ENCODE assay signal across 8 cellular contexts in genomic region chr20:62808211-62808865, GRCh38. TPM values are rescaled to one million over a fixed set of nuclear protein-coding genes. Genes with fewer than 3 reads are reported as not detected.
A peak's percentile ranks its signal among the peaks of the same experiment; 100 is the strongest.
DNase-seq lines count a peak whose midpoint lies in the region; ATAC-seq, FAIRE-seq and TF ChIP-seq lines count a peak whose summit lies in the region.

No MANE protein-coding gene starts in this region.

- H3K4me3 ChIP-seq in endodermal cell (ENCODE audit: low read length): no peak overlapping the region

- no peaks in the 10 kb centered on the region for H3K9me3 Mint-ChIP-seq in endodermal cell
- peaks cover 0 to 1% (median 0%) of the 10 kb centered on the region in 7 donors for H3K9me3 Mint-ChIP-seq in naive B cell

- H3K36me3 Mint-ChIP-seq in endodermal cell (ENCODE audit: low read depth): peaks cover 8% of the 10 kb centered on the region
- H3K36me3 Mint-ChIP-seq in naive B cell: peaks cover 0 to 13% of the 10 kb centered on the region in 2 donors

- H3K4me1 Mint-ChIP-seq in endodermal cell: no peaks in the 10 kb centered on the region
- H3K4me1 Mint-ChIP-seq in naive B cell: peaks cover 28 to 34% (median 29%) of the 10 kb centered on the region in 3 donors

- no peak overlapping the region for H3K9ac ChIP-seq in endodermal cell (ENCODE audit: extremely low read depth, low read length, poor library complexity, severe bottlenecking)

- TF ChIP-seq CTCF in 22Rv1 (IDR thresholded peaks at IDR 0.05): peak; percentile 96
- peak; percentile 92 for TF ChIP-seq CTCF in endodermal cell (conservative IDR thresholded peaks at IDR 0.05)

- H3K4me3 Mint-ChIP-seq in endodermal cell (no peak overlapping the region), naive B cell (peak overlapping the region in 7 of 8 donors; percentile 36 to 85 (median 61))

- FAIRE-seq in GM12892 (lab: Jason Lieb, UNC): no peak

- H3K27me3 ChIP-seq in endodermal cell (ENCODE audit: control insufficient read depth, insufficient read depth, low read length, poor library complexity, severe bottlenecking): no peaks in the 10 kb centered on the region

- H3K27ac Mint-ChIP-seq in endodermal cell: no peak overlapping the region
- peak overlapping the region in 5 of 6 donors; percentile 39 to 84 (median 69) for H3K27ac Mint-ChIP-seq in naive B cell

- peak; percentile 81 for DNase-seq in GM12892 (ENCODE audit: insufficient read length)
- DNase-seq in NCI-H69 (lab: John Stamatoyannopoulos, UW): peak; percentile 30
- DNase-seq in activated CD8-positive, alpha-beta memory T cell treated with anti-CD3 and anti-CD28 coated beads for 48 hours (ENCODE audit: low read depth in 2 of 3, low spot score in 2 of 3): peak in 2 of 3 experiments; percentile 48 to 71
- DNase-seq in endodermal cell: peak; percentile 95
- peak; percentile 71 for DNase-seq in naive B cell
- peak; percentile 86 for DNase-seq in stimulated activated naive CD8-positive, alpha-beta T cell treated with anti-CD3 and anti-CD28 coated beads, Interleukin-15, Interleukin-2, amounts not matched to agents 100 U/mL and 50 U/mL, for 24 hours
- DNase-seq in mesenteric fat pad (ENCODE audit: low spot score): no peak

- TF ChIP-seq POLR2A in GM12892 (IDR thresholded peaks at IDR 0.05; ENCODE audit: low read depth, low read length): no peak

- no peaks in the 10 kb centered on the region for H3K27me3 Mint-ChIP-seq in endodermal cell (ENCODE audit: insufficient read depth)
- no peaks in the 10 kb centered on the region for H3K27me3 Mint-ChIP-seq in naive B cell

- H3K4me1 ChIP-seq in endodermal cell (ENCODE audit: control insufficient read depth, insufficient read depth, low read length): no peaks in the 10 kb centered on the region

- no peaks in the 10 kb centered on the region for H3K9me3 ChIP-seq in endodermal cell (ENCODE audit: control insufficient read depth, low read length)

- no peak overlapping the region for H3K27ac ChIP-seq in 22Rv1
- no peak overlapping the region for H3K27ac ChIP-seq in endodermal cell (ENCODE audit: low read depth, low read length)

- whole genome bisulfite sequencing in endodermal cell (ENCODE audit: insufficient coverage in 1 of 2, insufficient read length in 1 of 2), 2 experiments: 46 to 49% methylated on average over 17 to 21 of the region's 21 CpGs

- peak; percentile 40 to 51 for ATAC-seq in naive B cell (ENCODE audit: low read depth in 2 of 2)
- ATAC-seq in stimulated activated naive CD8-positive, alpha-beta T cell treated with anti-CD3 and anti-CD28 coated beads, Interleukin-15, Interleukin-2, amounts not matched to agents 100 U/mL and 50 U/mL, for 24 hours: peak; percentile 35

- H3K36me3 ChIP-seq in endodermal cell (ENCODE audit: control insufficient read depth, insufficient read depth, low read length): peaks cover 32% of the 10 kb centered on the region

RNA-seq across cellular contexts. Expression of gene OGFR, which starts 3.7 kb away (rescaled TPM):
- polyA plus RNA-seq in GM12892 (2012; ENCODE audit: missing spikeins): 11.1 TPM
- total RNA-seq in endodermal cell (10 to 100 TPM; 28.1 to 28.5 TPM), mesenteric fat pad (47.3 TPM)
- polyA plus RNA-seq in endodermal cell (2013, experiment 1 of 2): 23.9 TPM
- 19.5 TPM for polyA plus RNA-seq in endodermal cell (2013, experiment 2 of 2)
- 10 to 100 TPM; 20.6 to 74.6 (median 46.0) TPM for polyA plus RNA-seq in naive B cell (ENCODE audit: low read depth in 6 of 6)

RNA-seq across cellular contexts. Expression of gene COL9A3, which starts 8.5 kb away (rescaled TPM):
- polyA plus RNA-seq in GM12892 (2012; ENCODE audit: missing spikeins): 0.66 TPM
- total RNA-seq in endodermal cell (100 to 1,000 TPM in 1 of 2 donors, 10 to 100 TPM in 1; 48.9 to 133 TPM), mesenteric fat pad (0.42 TPM)
- 71.6 TPM for polyA plus RNA-seq in endodermal cell (2013, experiment 1 of 2)
- polyA plus RNA-seq in endodermal cell (2013, experiment 2 of 2): 66.6 TPM
- 10 to 100 TPM in 2 of 6 donors, 1 to 10 TPM in 4; 1.2 to 19.6 (median 2.6) TPM for polyA plus RNA-seq in naive B cell (ENCODE audit: low read depth in 6 of 6)

RNA-seq across cellular contexts. Expression of gene MRGBP, which starts 12.1 kb away (rescaled TPM):
- polyA plus RNA-seq in GM12892 (2012; ENCODE audit: missing spikeins): 9.6 TPM
- total RNA-seq in endodermal cell (10 to 100 TPM; 14.3 to 18.7 TPM), mesenteric fat pad (7.2 TPM)
- 18.3 TPM for polyA plus RNA-seq in endodermal cell (2013, experiment 1 of 2)
- polyA plus RNA-seq in endodermal cell (2013, experiment 2 of 2): 18.5 TPM
- polyA plus RNA-seq in naive B cell (ENCODE audit: low read depth in 6 of 6): 10 to 100 TPM; 10.8 to 13.2 (median 11.3) TPM

RNA-seq across cellular contexts. Expression of gene TCFL5, which starts 53.3 kb away (rescaled TPM):
- polyA plus RNA-seq in GM12892 (2012; ENCODE audit: missing spikeins): 6.3 TPM
- 10 to 100 TPM; 15.8 to 17.4 TPM for total RNA-seq in endodermal cell
- 21.1 TPM for polyA plus RNA-seq in endodermal cell (2013, experiment 1 of 2)
- 22.4 TPM for polyA plus RNA-seq in endodermal cell (2013, experiment 2 of 2)
- 1 to 10 TPM in 5 of 6 donors, under 1 TPM in 1; 0.51 to 2.0 (median 1.2) TPM for polyA plus RNA-seq in naive B cell (ENCODE audit: low read depth in 6 of 6)
- 10.1 TPM for total RNA-seq in mesenteric fat pad

Comparison
In these comparisons a context has a peak if more than half of its experiments do, and no peak if none do; other contexts are left out.
1. RNA of gene COL9A3, which starts 8.5 kb away (total RNA-seq): 48.9 to 133 TPM in endodermal cell; 0.42 TPM in mesenteric fat pad (single experiment); every median in the first group is over 10 times any median in the second.